ENCODE assay signal across 22 cellular contexts in the genomic region with DNA sequence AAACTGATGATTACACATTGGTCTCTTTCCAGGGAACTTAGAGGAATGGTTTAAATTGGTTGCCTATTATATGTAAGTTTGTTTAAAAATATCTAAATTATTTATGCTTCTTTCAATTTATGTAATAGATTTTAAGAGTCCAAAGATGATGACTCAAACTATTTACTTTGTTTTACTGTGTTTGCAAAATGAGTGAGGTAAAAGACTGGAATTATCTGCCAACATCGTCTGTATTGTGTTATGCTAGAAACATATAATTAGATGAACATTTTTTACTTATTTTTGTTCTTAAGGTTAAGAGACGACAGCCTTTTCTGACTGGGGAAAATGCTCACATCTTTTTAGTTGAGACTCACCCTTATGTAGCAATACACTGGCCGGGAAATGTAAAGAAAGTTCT. TPM values are rescaled to one million over a fixed set of nuclear protein-coding genes. Genes with fewer than 3 reads are reported as not detected.
"Had no signal": no experiment of that assay in that cellular context is flagged by ENCODE, and none has a peak within 500 bp of the region (broad histone marks: within the 10 kb centered on the region; RNA-seq: fewer than 3 reads in every experiment).

No MANE protein-coding gene starts in this region.

- ATAC-seq: gastrocnemius medialis; heart right ventricle; left lobe of liver; mucosa of descending colon; naive thymus-derived CD8-positive, alpha-beta T cell; sciatic nerve; stimulated activated naive B cell treated with anti-CD40 and anti-IgM and Interleukin-4, amounts not matched to agents 10 μg/mL and 1 μg/mL and 100 μg/mL, for 72 hours; stimulated activated naive CD8-positive, alpha-beta T cell treated with anti-CD3 and anti-CD28 coated beads, Interleukin-15, amount 100 ng/mL, for 72 hours; upper lobe of right lung had no signal

- H3K27me3 ChIP-seq: esophagus squamous epithelium, gastrocnemius medialis, neutrophil, testis, tibial nerve, upper lobe of right lung, vagina had no signal

- H3K27ac ChIP-seq: esophagus squamous epithelium, gastrocnemius medialis, heart right ventricle, neutrophil, testis, tibial nerve, upper lobe of right lung, vagina had no signal

- H3K4me3 ChIP-seq: esophagus squamous epithelium, gastrocnemius medialis, heart right ventricle, mucosa of descending colon, testis, tibial nerve, upper lobe of right lung, vagina had no signal

- H3K36me3 ChIP-seq: esophagus squamous epithelium, gastrocnemius medialis, heart right ventricle, neutrophil, tibial nerve, upper lobe of right lung, vagina had no signal

- H3K9me3 ChIP-seq: esophagus squamous epithelium, gastrocnemius medialis, heart right ventricle, mucosa of descending colon, neutrophil, testis, tibial nerve, upper lobe of right lung, vagina had no signal

- DNase-seq: dermis blood vessel endothelial cell; esophagus squamous epithelium; gastrocnemius medialis; heart right ventricle; hypothalamus; islet precursor cell; mucosa of descending colon; naive thymus-derived CD8-positive, alpha-beta T cell; posterior cingulate gyrus; stimulated activated CD4-positive, alpha-beta T cell treated with anti-CD3 and anti-CD28 coated beads, Interleukin-2, amount 100 ng/mL, for 24 hours; stimulated activated CD4-positive, alpha-beta T cell treated with anti-CD3 and anti-CD28 coated beads, Interleukin-4, amount 100 ng/mL, for 4 hours; stimulated activated naive B cell treated with anti-CD40 and anti-IgM and Interleukin-4, amounts not matched to agents 10 μg/mL and 1 μg/mL and 100 μg/mL, for 72 hours; stimulated activated naive CD8-positive, alpha-beta T cell treated with anti-CD3 and anti-CD28 coated beads, Interleukin-15, amount 100 ng/mL, for 72 hours; testis; upper lobe of right lung had no signal

- H3K4me1 ChIP-seq: esophagus squamous epithelium, gastrocnemius medialis, heart right ventricle, testis, tibial nerve, upper lobe of right lung, vagina had no signal

RNA-seq across cellular contexts. Expression of a gene that starts 51.1 kb away (rescaled TPM):
- total RNA-seq: gastrocnemius medialis; naive thymus-derived CD8-positive, alpha-beta T cell; pulmonary artery endothelial cell; sciatic nerve; skeletal muscle tissue had no signal
- polyA plus RNA-seq: naive thymus-derived CD8-positive, alpha-beta T cell had no signal
